ENCODE assay signal across 21 cellular contexts in genomic region chr4:110245567-110245966, GRCh38. TPM values are rescaled to one million over a fixed set of nuclear protein-coding genes. Genes with fewer than 3 reads are reported as not detected.
A peak's percentile ranks its signal among the peaks of the same experiment; 100 is the strongest.
DNase-seq lines count a peak whose midpoint lies in the region; ATAC-seq, FAIRE-seq and TF ChIP-seq lines count a peak whose summit lies in the region.
"Had no signal": no experiment of that assay in that cellular context is flagged by ENCODE, and none has a peak within 500 bp of the region (broad histone marks: within the 10 kb centered on the region; RNA-seq: fewer than 3 reads in every experiment).

No MANE protein-coding gene starts in this region.

- TF ChIP-seq POLR2A in H54 (IDR thresholded peaks at IDR 0.05; ENCODE audit: low read depth, low read length) (no peak), stomach (IDR thresholded peaks at IDR 0.05) (no peak)

- peak; percentile 38 for FAIRE-seq in H54 (lab: Jason Lieb, UNC)
- FAIRE-seq: endothelial cell of umbilical vein, RCC 7860 had no signal

- DNase-seq in H54 (ENCODE audit: insufficient read length, low spot score) (no peak), PC-9 (peak in 1 of 2 experiments; percentile 1), fibroblast of gingiva (ENCODE audit: low read depth) (peak; percentile 18), skeletal muscle cell (ENCODE audit: low read depth) (peak; percentile 25), stomach (no peak), NCI-H82 (lab: John Stamatoyannopoulos, UW) (no peak)
- DNase-seq: activated CD4-positive, CD25-positive, alpha-beta regulatory T cell; CD4-positive, alpha-beta memory T cell; cerebellar nuclear complex; left colon; naive thymus-derived CD4-positive, alpha-beta T cell; NCI-H1436; NCI-H524; stimulated activated CD4-positive, alpha-beta T cell treated with anti-CD3 and anti-CD28 coated beads, Interleukin-4, amount 100 ng/mL, for 24 hours; T-helper 1 cell; transverse colon had no signal

- H3K27me3 ChIP-seq in PC-9 (ENCODE audit: insufficient read depth, low read depth) (no peaks in the 10 kb centered on the region), stomach (peaks cover 0 to 6% (median 3%) of the 10 kb centered on the region in 3 donors)
- H3K27me3 ChIP-seq: hepatocyte had no signal

- peak overlapping the region; percentile 77 for H3K4me2 ChIP-seq in PC-9
- H3K4me2 ChIP-seq: hepatocyte had no signal

- H3F3A ChIP-seq in PC-9 (ENCODE audit: insufficient read depth, low read depth), result no peaks in the 10 kb centered on the region

- WGBS in stomach, 5 donors, result 51 to 60% (median 57%) methylated on average over 5 of the region's 5 CpGs

- no peaks in the 10 kb centered on the region for H3K36me3 ChIP-seq in PC-9 (ENCODE audit: low read depth)
- H3K36me3 ChIP-seq in stomach, result no peaks in the 10 kb centered on the region
- H3K36me3 ChIP-seq: transverse colon had no signal

- BruUV-seq in PC-9 (replicated peaks; lab: Mats Ljungman, UMichigan), result no TSS peak

- POLR2A ChIA-PET in PC-9 (lab: Charles Lee; ENCODE audit: unreplicated experiment), result interaction anchor here (0.6 to 0.7 kb wide), 2 partner anchors 242 to 1297 kb away, joined by 3 to 4 read pairs; no protein-coding TSS in a partner anchor

- intact Hi-C loops in PC-9 (cut with micrococcal nuclease; ENCODE audit: unreplicated experiment) (no loop called here), stomach (cut with DNase I; ENCODE audit: low total_unique reads) (no loop called here)

- TF ChIP-seq CTCF in PC-9 (conservative IDR thresholded peaks at IDR 0.05) (no peak), stomach (IDR thresholded peaks at IDR 0.05) (no peak)

- peak overlapping the region; percentile 50 for H3K27ac ChIP-seq in PC-9
- no peak overlapping the region for H3K27ac ChIP-seq in stomach
- H3K27ac ChIP-seq: hepatocyte, transverse colon had no signal

- CTCF ChIA-PET in PC-9 (lab: Charles Lee), result no interaction called here

- TF ChIP-seq EP300 in stomach (IDR thresholded peaks at IDR 0.05), result no peak

- H2AFZ ChIP-seq in PC-9, result peak overlapping the region; percentile 73; the same call in 1 of the 2 replicates
- H2AFZ ChIP-seq: hepatocyte had no signal

- H4K20me1 ChIP-seq in PC-9 (ENCODE audit: insufficient read depth), result no peaks in the 10 kb centered on the region

- H3K9me2 ChIP-seq in PC-9 (ENCODE audit: insufficient read depth), result no peaks in the 10 kb centered on the region

- H3K4me1 ChIP-seq in PC-9 (replicated peaks; ENCODE audit: insufficient read depth) (peaks cover 11% of the 10 kb centered on the region), stomach (no peaks in the 10 kb centered on the region)
- H3K4me1 ChIP-seq: transverse colon had no signal

- ATAC-seq in HG03378 (IDR thresholded peaks at IDR 0.05; ENCODE audit: unreplicated experiment) (no peak), HG02588 (IDR thresholded peaks at IDR 0.05; ENCODE audit: unreplicated experiment) (no peak)
- ATAC-seq: left colon; naive thymus-derived CD4-positive, alpha-beta T cell had no signal

- H3K79me2 ChIP-seq in PC-9 (ENCODE audit: low read depth), result no peaks in the 10 kb centered on the region
- H3K79me2 ChIP-seq: hepatocyte had no signal

- H3K4me3 ChIP-seq in PC-9 (no peak overlapping the region), skeletal muscle cell (ENCODE audit: low read depth, low read length) (no peak overlapping the region), stomach (no peak overlapping the region)
- H3K4me3 ChIP-seq: hepatocyte, transverse colon had no signal

- no peaks in the 10 kb centered on the region for H3K9me3 ChIP-seq in PC-9 (ENCODE audit: insufficient read depth, low read depth)
- H3K9me3 ChIP-seq in stomach, result no peaks in the 10 kb centered on the region
- H3K9me3 ChIP-seq: transverse colon had no signal

RNA-seq across cellular contexts. Expression of gene ELOVL6, which starts 47.2 kb away (rescaled TPM):
- total RNA-seq in PC-9 (2021) (13.2 and 25.3 TPM in 2 replicates), stomach (10 to 100 TPM in 1 of 5 donors, 1 to 10 TPM in 4; 3.3 to 27.9 (median 4.1) TPM)
- 1 to 10 TPM; 3.2 to 7.0 (median 4.7) TPM for polyA plus RNA-seq in stomach

Comparison
In these comparisons a context has a peak if more than half of its experiments do, and no peak if none do; other contexts are left out.
1. DNase-seq: peak in fibroblast of gingiva (single experiment) and skeletal muscle cell (single experiment); none in H54 (single experiment), stomach (single experiment) and NCI-H82 (single experiment).